In genomic region chr21:45735259-45736000, GRCh38 we compare ENCODE assay signal across 16 cellular contexts.
DNase-seq lines count a peak whose midpoint lies in the region; ATAC-seq, FAIRE-seq and TF ChIP-seq lines count a peak whose summit lies in the region.
"Had no signal": no experiment of that assay in that cellular context is flagged by ENCODE, and none has a peak within 500 bp of the region (broad histone marks: within the 10 kb centered on the region; RNA-seq: fewer than 3 reads in every experiment).

No MANE protein-coding gene starts in this region.

- peaks cover 26 to 80% (median 64%) of the 10 kb centered on the region in 10 experiments for H3K4me1 ChIP-seq in BLaER1 treated with 17β-estradiol and CSF1 and Interleukin-3, amounts not matched to agents 10 nM and 100 nM
- H3K4me1 ChIP-seq in esophagus muscularis mucosa = no peaks in the 10 kb centered on the region
- H3K4me1 ChIP-seq in right lobe of liver = no peaks in the 10 kb centered on the region
- no peaks in the 10 kb centered on the region for H3K4me1 ChIP-seq in pancreas
- H3K4me1 ChIP-seq: HAP-1 had no signal

- intact Hi-C loops in Right ventricle myocardium superior (cut with DNase I) (no loop called here), Right ventricle myocardium inferior (cut with DNase I) (no loop called here), esophagus muscularis mucosa (cut with DNase I) (no loop called here), right lobe of liver (cut with DNase I) (no loop called here), pancreas (cut with DNase I) (no loop called here)

- H4K20me1 ChIP-seq in BLaER1 treated with 17β-estradiol and CSF1 and Interleukin-3, amounts not matched to agents 10 nM and 100 nM = peaks cover 0 to 42% (median 0%) of the 10 kb centered on the region in 11 experiments; a peak in 5 of 22 replicates

- WGBS in esophagus muscularis mucosa = 79% methylated on average over 9 of the region's 14 CpGs
- 61% methylated on average over 9 of the region's 14 CpGs for WGBS in right lobe of liver (ENCODE audit: insufficient coverage, low coverage, low lambda C conversion rate, missing lambda C conversion rate)
- 74 to 88% methylated on average over 14 of the region's 14 CpGs for WGBS in pancreas, 2 donors

- no peak for TF ChIP-seq EP300 in esophagus muscularis mucosa (IDR thresholded peaks at IDR 0.05)

- ATAC-seq in Right ventricle myocardium superior (ENCODE audit: poor library complexity) (peak; percentile 56), Right ventricle myocardium inferior (no peak), right lobe of liver (no peak), pancreas (no peak), HG03025 (IDR thresholded peaks at IDR 0.05; ENCODE audit: low FRiP score, unreplicated experiment) (no peak)
- ATAC-seq: HepG2 had no signal

- no peaks in the 10 kb centered on the region for H3K27me3 ChIP-seq in BLaER1 treated with 17β-estradiol and CSF1 and Interleukin-3, amounts not matched to agents 10 nM and 100 nM
- H3K27me3 ChIP-seq in esophagus muscularis mucosa (no peaks in the 10 kb centered on the region), right lobe of liver (no peaks in the 10 kb centered on the region), pancreas (no peaks in the 10 kb centered on the region)

- DNase-seq in Right ventricle myocardium superior (no peak), Right ventricle myocardium inferior (ENCODE audit: missing footprints) (no peak), MV-4-11 (lab: John Stamatoyannopoulos, UW) (peak; percentile 28), esophagus muscularis mucosa (ENCODE audit: extremely low spot score) (peak; percentile 91), right lobe of liver (no peak), pancreas (no peak)
- DNase-seq: 8988T; AML-193; C1 segment of cervical spinal cord; CD4-positive, alpha-beta T cell; DMS79 had no signal

- H3K36me3 ChIP-seq in BLaER1 treated with 17β-estradiol and CSF1 and Interleukin-3, amounts not matched to agents 10 nM and 100 nM = peaks cover 0 to 49% (median 25%) of the 10 kb centered on the region in 11 experiments; a peak in 16 of 22 replicates
- H3K36me3 ChIP-seq in esophagus muscularis mucosa (no peaks in the 10 kb centered on the region), right lobe of liver (no peaks in the 10 kb centered on the region), pancreas (no peaks in the 10 kb centered on the region)
- H3K36me3 ChIP-seq: HAP-1 had no signal

- FAIRE-seq in pancreas (lab: Jason Lieb, UNC) = no peak
- FAIRE-seq: H1, HepG2 had no signal

- TF ChIP-seq POLR2A in esophagus muscularis mucosa (IDR thresholded peaks at IDR 0.05; ENCODE audit: low read depth) = no peak
- TF ChIP-seq POLR2A in right lobe of liver (IDR thresholded peaks at IDR 0.05) = no peak

- peaks cover 3 to 22% (median 17%) of the 10 kb centered on the region in 11 experiments; a peak in 15 of 22 replicates for H3K9me3 ChIP-seq in BLaER1 treated with 17β-estradiol and CSF1 and Interleukin-3, amounts not matched to agents 10 nM and 100 nM (replicated peaks in 1 of 11)
- H3K9me3 ChIP-seq in esophagus muscularis mucosa = no peaks in the 10 kb centered on the region
- no peaks in the 10 kb centered on the region for H3K9me3 ChIP-seq in right lobe of liver
- H3K9me3 ChIP-seq in pancreas = no peaks in the 10 kb centered on the region
- H3K9me3 ChIP-seq: HAP-1 had no signal

- peak overlapping the region in 7 of 11 experiments; percentile 14 to 46 (median 25); a peak in 6 of 22 replicates for H3K27ac ChIP-seq in BLaER1 treated with 17β-estradiol and CSF1 and Interleukin-3, amounts not matched to agents 10 nM and 100 nM
- H3K27ac ChIP-seq in esophagus muscularis mucosa (replicated peaks in 1 of 4) = no peak overlapping the region
- no peak overlapping the region for H3K27ac ChIP-seq in right lobe of liver
- H3K27ac ChIP-seq in pancreas = no peak overlapping the region

- peak overlapping the region; percentile 50 to 83 (median 71) for H3K4me2 ChIP-seq in BLaER1 treated with 17β-estradiol and CSF1 and Interleukin-3, amounts not matched to agents 10 nM and 100 nM

- H3K4me3 ChIP-seq in BLaER1 treated with 17β-estradiol and CSF1 and Interleukin-3, amounts not matched to agents 10 nM and 100 nM = no peak overlapping the region
- H3K4me3 ChIP-seq in esophagus muscularis mucosa = no peak overlapping the region
- H3K4me3 ChIP-seq in right lobe of liver = no peak overlapping the region
- H3K4me3 ChIP-seq in pancreas = no peak overlapping the region
- H3K4me3 ChIP-seq: HAP-1 had no signal

- H3K9ac ChIP-seq in BLaER1 treated with 17β-estradiol and CSF1 and Interleukin-3, amounts not matched to agents 10 nM and 100 nM = peak overlapping the region in 5 of 11 experiments; percentile 3 to 50 (median 18); a peak in 4 of 22 replicates

- no peak for TF ChIP-seq CTCF in esophagus muscularis mucosa (IDR thresholded peaks at IDR 0.05)
- TF ChIP-seq CTCF in right lobe of liver (IDR thresholded peaks at IDR 0.05) = no peak
- no peak for TF ChIP-seq CTCF in pancreas (IDR thresholded peaks at IDR 0.05)

Comparison
In these comparisons a context has a peak if more than half of its experiments do, and no peak if none do; other contexts are left out.
1. DNase-seq: peak in MV-4-11 (single experiment) and esophagus muscularis mucosa (single experiment); none in Right ventricle myocardium superior (single experiment), Right ventricle myocardium inferior (single experiment), right lobe of liver (0 of 3) and pancreas (0 of 6).
2. H3K27ac ChIP-seq: peak in BLaER1 treated with 17β-estradiol and CSF1 and Interleukin-3, amounts not matched to agents 10 nM and 100 nM (7 of 11); none in esophagus muscularis mucosa (0 of 4), right lobe of liver (0 of 3) and pancreas (0 of 4).